ENCODE assay signal across 1 cellular context in the genomic region with DNA sequence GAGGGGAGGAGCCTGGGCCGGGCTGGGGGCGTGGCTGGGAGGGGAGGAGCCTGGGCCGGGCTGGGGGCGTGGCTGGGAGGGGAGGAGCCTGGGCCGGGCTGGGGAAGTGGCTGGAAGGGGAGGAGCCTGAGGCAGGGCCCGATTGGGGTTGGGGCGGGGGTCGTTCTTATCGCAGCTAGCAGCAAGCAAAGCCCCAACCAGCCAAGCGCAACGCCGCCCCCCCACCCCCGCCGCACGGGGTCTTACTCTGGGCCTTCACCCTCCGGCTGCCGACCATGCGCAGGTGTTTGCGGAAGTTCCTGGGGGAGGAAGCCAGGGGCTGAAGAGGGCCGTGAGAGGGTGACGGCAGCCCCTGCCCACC.
TF ChIP-seq lines count a peak whose summit lies in the region.

No MANE protein-coding gene starts in this region.

TF ChIP-seq in IMR-90, 13 proteins besides CTCF, POLR2A, EP300 and RAD21 (continued from another document):
- TF ChIP-seq FOS (IDR thresholded peaks at IDR 0.05; ENCODE audit: low read depth, low read length) (no peak), SMC3 (IDR thresholded peaks at IDR 0.05; ENCODE audit: low read depth, low read length) (no peak), CEBPB (IDR thresholded peaks at IDR 0.05; ENCODE audit: low read depth, low read length) (no peak), MAZ (IDR thresholded peaks at IDR 0.05; ENCODE audit: borderline replicate concordance, low read depth, low read length) (no peak), MAFK (IDR thresholded peaks at IDR 0.05; ENCODE audit: low read depth, low read length) (no peak), BHLHE40 (IDR thresholded peaks at IDR 0.05; ENCODE audit: low read depth, low read length) (no peak), RFX5 (IDR thresholded peaks at IDR 0.05; ENCODE audit: low read depth, low read length) (no peak), NFE2L2 (IDR thresholded peaks at IDR 0.05; ENCODE audit: low read depth, low read length) (no peak)
- TF ChIP-seq, protein P1, sequence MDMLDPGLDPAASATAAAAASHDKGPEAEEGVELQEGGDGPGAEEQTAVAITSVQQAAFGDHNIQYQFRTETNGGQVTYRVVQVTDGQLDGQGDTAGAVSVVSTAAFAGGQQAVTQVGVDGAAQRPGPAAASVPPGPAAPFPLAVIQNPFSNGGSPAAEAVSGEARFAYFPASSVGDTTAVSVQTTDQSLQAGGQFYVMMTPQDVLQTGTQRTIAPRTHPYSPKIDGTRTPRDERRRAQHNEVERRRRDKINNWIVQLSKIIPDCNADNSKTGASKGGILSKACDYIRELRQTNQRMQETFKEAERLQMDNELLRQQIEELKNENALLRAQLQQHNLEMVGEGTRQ (IDR thresholded peaks at IDR 0.05; ENCODE audit: low read depth, low read length): no peak
TF ChIP-seq in IMR-90: peak in this region for 0.
